In the genomic region with DNA sequence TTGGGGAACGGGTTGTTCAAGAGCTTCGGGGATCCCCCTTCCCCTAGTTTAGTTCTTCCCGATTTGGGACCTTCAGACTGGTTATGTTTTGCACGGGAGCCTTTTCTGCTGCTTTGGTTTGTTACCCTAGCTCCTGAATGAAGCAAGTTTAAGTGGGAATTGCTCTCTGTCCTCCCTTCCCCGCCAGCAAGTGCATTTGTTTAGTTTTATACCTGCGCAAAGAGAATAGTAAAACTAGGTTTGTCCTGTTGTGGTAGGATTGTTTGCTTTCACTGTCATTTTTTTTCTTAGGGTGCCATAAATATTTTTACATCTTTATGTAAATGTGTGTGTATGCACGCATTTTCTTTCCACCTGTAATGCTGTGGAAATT, we compare ENCODE assay signal across 9 cellular contexts. TPM values are rescaled to one million over a fixed set of nuclear protein-coding genes. Genes with fewer than 3 reads are reported as not detected.
A peak's percentile ranks its signal among the peaks of the same experiment; 100 is the strongest.
DNase-seq lines count a peak whose midpoint lies in the region; ATAC-seq and TF ChIP-seq lines count a peak whose summit lies in the region.
"Had no signal": no experiment of that assay in that cellular context is flagged by ENCODE, and none has a peak within 500 bp of the region (broad histone marks: within the 10 kb centered on the region; RNA-seq: fewer than 3 reads in every experiment).

No MANE protein-coding gene starts in this region.

- H3K27ac ChIP-seq in body of pancreas, result peak overlapping the region; percentile 62 to 94 (median 92)
- H3K27ac ChIP-seq in liver (ENCODE audit: low read depth in 1 of 2, low read length in 2 of 2), result peak overlapping the region; percentile 78 to 87
- peak overlapping the region; percentile 92 to 98 (median 96) for H3K27ac ChIP-seq in transverse colon

- WGBS in body of pancreas, 2 donors, result 3% methylated on average over 7 of the region's 7 CpGs
- WGBS in liver, result 9% methylated on average over 7 of the region's 7 CpGs
- WGBS in transverse colon (ENCODE audit: low coverage in 1 of 2), 2 donors, result 12 to 21% methylated on average over 5 to 7 of the region's 7 CpGs

- no peaks in the 10 kb centered on the region for H3K9me3 Mint-ChIP-seq in activated T-cell treated with anti-CD3 and anti-CD28 coated beads, Interleukin-2, amount 50 U/mL, for 24 hours

- H3K36me3 ChIP-seq in body of pancreas (replicated peaks in 1 of 2; ENCODE audit: insufficient read depth in 1 of 2, low read depth in 2 of 2), result no peaks in the 10 kb centered on the region
- H3K36me3 ChIP-seq in liver (ENCODE audit: control insufficient read depth in 4 of 4, insufficient read depth in 3 of 4, low read depth in 1 of 4, low read length in 3 of 4), result no peaks in the 10 kb centered on the region
- no peaks in the 10 kb centered on the region for H3K36me3 ChIP-seq in transverse colon

- no peaks in the 10 kb centered on the region for H3K36me3 Mint-ChIP-seq in activated T-cell treated with anti-CD3 and anti-CD28 coated beads, Interleukin-2, amount 50 U/mL, for 24 hours (ENCODE audit: low read depth)

- intact Hi-C loops in body of pancreas (cut with DNase I), result no loop called here
- intact Hi-C loops in transverse colon (cut with DNase I; ENCODE audit: low total_unique reads), result no loop called here

- H3K4me3 Mint-ChIP-seq in activated T-cell treated with anti-CD3 and anti-CD28 coated beads, Interleukin-2, amount 50 U/mL, for 24 hours, result peak overlapping the region; percentile 84

- H3K27me3 ChIP-seq in body of pancreas, result no peaks in the 10 kb centered on the region
- no peaks in the 10 kb centered on the region for H3K27me3 ChIP-seq in liver (ENCODE audit: control insufficient read depth in 4 of 4, insufficient read depth in 4 of 4, low read length in 3 of 4)
- no peaks in the 10 kb centered on the region for H3K27me3 ChIP-seq in transverse colon

- H3K4me1 Mint-ChIP-seq in activated T-cell treated with anti-CD3 and anti-CD28 coated beads, Interleukin-2, amount 50 U/mL, for 24 hours (ENCODE audit: low read depth), result peaks cover 10% of the 10 kb centered on the region

- H3K27ac Mint-ChIP-seq in activated T-cell treated with anti-CD3 and anti-CD28 coated beads, Interleukin-2, amount 50 U/mL, for 24 hours, result no peak overlapping the region

- no peak for TF ChIP-seq POLR2A in body of pancreas (IDR thresholded peaks at IDR 0.05)
- peak; percentile 84 for TF ChIP-seq POLR2A in transverse colon (IDR thresholded peaks at IDR 0.05)

- H3K9me3 ChIP-seq in body of pancreas (no peaks in the 10 kb centered on the region), liver (ENCODE audit: control insufficient read depth in 4 of 4, low read length in 3 of 4) (no peaks in the 10 kb centered on the region), transverse colon (no peaks in the 10 kb centered on the region)

- ATAC-seq in body of pancreas (peak; percentile 2), HG03175 (IDR thresholded peaks at IDR 0.05; ENCODE audit: unreplicated experiment) (no peak)

- H3K9ac ChIP-seq in liver (ENCODE audit: low read depth in 1 of 2, low read length in 2 of 2), result peak overlapping the region in 1 of 2 donors; percentile 40

- no peak for TF ChIP-seq RAD21 in liver (IDR thresholded peaks at IDR 0.05)

- peak overlapping the region; percentile 71 to 82 for H3K4me3 ChIP-seq in body of pancreas
- H3K4me3 ChIP-seq in liver (ENCODE audit: low read depth in 1 of 3, low read length in 3 of 3), result peak overlapping the region; percentile 66 to 88 (median 72)
- H3K4me3 ChIP-seq in transverse colon, result peak overlapping the region; percentile 62 to 97 (median 87)

- in situ Hi-C loops in transverse colon (cut with MboI; ENCODE audit: low pct_ligation_motif_present in 1 of 4, low pct_unique_long_range_greater_than_20kb in 1 of 4, low sequenced_read_pairs in 3 of 4), result no loop called here

- TF ChIP-seq CTCF in body of pancreas (IDR thresholded peaks at IDR 0.05) (no peak), liver (IDR thresholded peaks at IDR 0.05; ENCODE audit: low read depth, low read length, missing input control) (no peak), transverse colon (IDR thresholded peaks at IDR 0.05) (no peak)

- DNase-seq in activated T-cell treated with anti-CD3 and anti-CD28 coated beads, Interleukin-2, amount 50 U/mL, for 24 hours, result no peak
- no peak for DNase-seq in activated T-cell treated with anti-CD3 and anti-CD28 coated beads, Interleukin-2, amount 50 U/mL, for 1 hour
- DNase-seq in body of pancreas (peak in 1 of 4 donors; percentile 7), transverse colon (peak; percentile 39), activated gamma-delta T cell (lab: John Stamatoyannopoulos, UW) (no peak), cortex of kidney (lab: John Stamatoyannopoulos, UW) (no peak)
- DNase-seq: GF-D8 had no signal

- H3K4me1 ChIP-seq in body of pancreas, result peaks cover 32% of the 10 kb centered on the region
- H3K4me1 ChIP-seq in liver (ENCODE audit: control insufficient read depth in 4 of 4, insufficient read depth in 4 of 4, low read length in 3 of 4), result peaks cover 3 to 32% (median 18%) of the 10 kb centered on the region in 4 donors
- H3K4me1 ChIP-seq in transverse colon, result peaks cover 0 to 48% (median 20%) of the 10 kb centered on the region in 4 donors

- TF ChIP-seq EP300 in transverse colon (IDR thresholded peaks at IDR 0.05; ENCODE audit: low read depth), result no peak

- H3K27me3 Mint-ChIP-seq in activated T-cell treated with anti-CD3 and anti-CD28 coated beads, Interleukin-2, amount 50 U/mL, for 24 hours, result peaks cover 65% of the 10 kb centered on the region

TF ChIP-seq in liver, 16 proteins besides CTCF, POLR2A, EP300 and RAD21:
- TF ChIP-seq NR2F2 (IDR thresholded peaks at IDR 0.05) (no peak), SP1 (IDR thresholded peaks at IDR 0.05) (no peak), RXRA (IDR thresholded peaks at IDR 0.05) (no peak), GABPA (IDR thresholded peaks at IDR 0.05 in 1 of 2, conservative IDR thresholded peaks at IDR 0.05 in 1 of 2) (no peak), FOXA1 (IDR thresholded peaks at IDR 0.05) (no peak), YY1 (IDR thresholded peaks at IDR 0.05) (no peak), HNF4G (IDR thresholded peaks at IDR 0.05) (no peak), TAF1 (conservative IDR thresholded peaks at IDR 0.05) (no peak), EGR1 (IDR thresholded peaks at IDR 0.05; ENCODE audit: low read depth in 2 of 2) (no peak), JUND (IDR thresholded peaks at IDR 0.05) (no peak), FOXA2 (IDR thresholded peaks at IDR 0.05) (no peak), HNF4A (conservative IDR thresholded peaks at IDR 0.05) (no peak), REST (IDR thresholded peaks at IDR 0.05) (no peak)
- TF ChIP-seq, protein P1, sequence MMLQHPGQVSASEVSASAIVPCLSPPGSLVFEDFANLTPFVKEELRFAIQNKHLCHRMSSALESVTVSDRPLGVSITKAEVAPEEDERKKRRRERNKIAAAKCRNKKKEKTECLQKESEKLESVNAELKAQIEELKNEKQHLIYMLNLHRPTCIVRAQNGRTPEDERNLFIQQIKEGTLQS (IDR thresholded peaks at IDR 0.05), result no peak
- TF ChIP-seq, protein P2, sequence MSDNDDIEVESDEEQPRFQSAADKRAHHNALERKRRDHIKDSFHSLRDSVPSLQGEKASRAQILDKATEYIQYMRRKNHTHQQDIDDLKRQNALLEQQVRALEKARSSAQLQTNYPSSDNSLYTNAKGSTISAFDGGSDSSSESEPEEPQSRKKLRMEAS (IDR thresholded peaks at IDR 0.05), result no peak
TF ChIP-seq in liver: peak in this region for 0.

RNA-seq across cellular contexts. Expression of gene SH3BGRL2, which starts 0.7 kb away (rescaled TPM):
- total RNA-seq in body of pancreas, result 10 to 100 TPM; 26.4 to 29.1 TPM
- total RNA-seq in liver, result 10 to 100 TPM; 35.8 to 71.3 TPM
- 10 to 100 TPM; 23.8 to 32.8 TPM for polyA plus RNA-seq in liver
- 100 to 1,000 TPM in 3 of 4 donors, 10 to 100 TPM in 1; 54.7 to 177 (median 128) TPM for total RNA-seq in transverse colon
